In the genomic region with DNA sequence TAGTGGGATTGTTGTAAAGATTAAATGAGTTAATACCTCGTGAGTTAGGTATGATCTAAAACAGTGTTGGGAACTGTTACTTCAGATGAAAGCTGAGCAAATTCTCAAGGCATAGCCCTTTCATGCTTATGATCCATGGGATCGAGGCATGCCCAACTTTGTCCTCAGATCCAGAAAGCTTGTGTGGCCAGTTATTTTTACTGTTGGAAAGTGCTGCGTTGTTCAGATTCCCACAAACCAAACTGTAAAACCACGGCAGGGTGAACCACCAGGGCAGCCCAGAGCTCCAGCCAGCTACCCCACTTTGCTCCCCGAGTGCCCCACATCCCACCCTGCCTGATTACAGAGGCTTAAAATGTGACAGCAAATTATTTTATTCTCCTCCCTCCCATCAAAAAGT, we compare ENCODE assay signal across 34 cellular contexts.
"Had no signal": no experiment of that assay in that cellular context is flagged by ENCODE, and none has a peak within 500 bp of the region (broad histone marks: within the 10 kb centered on the region; RNA-seq: fewer than 3 reads in every experiment).

No MANE protein-coding gene starts in this region.

- H3K27ac ChIP-seq: KMS-11 had no signal

- H3K9me3 ChIP-seq: MG63 had no signal

- DNase-seq: Karpas-422, Kasumi-1, KBM-7, MG63, MM.1S, MV-4-11, NCI-H1048, NCI-H1092, NCI-H1092 treated with DMSO at 0.1 percent for 48 hours, NCI-H1105, NCI-H1105 treated with DMSO at 0.1 percent for 48 hours, NCI-H1417, NCI-H1417 treated with DMSO at 0.1 percent for 48 hours, NCI-H1436, NCI-H1436 treated with DMSO at 0.1 percent for 48 hours, NCI-H146, NCI-H1694, NCI-H1694 treated with DMSO at 0.1 percent for 48 hours, NCI-H187, NCI-H187 treated with DMSO at 0.1 percent for 48 hours, NCI-H1930, NCI-H2029, NCI-H2029 treated with DMSO at 0.1 percent for 48 hours, NCI-H2081, NCI-H2081 treated with DMSO at 0.1 percent for 48 hours, NCI-H2107, NCI-H2171, NCI-H2171 treated with DMSO at 0.1 percent for 48 hours, NCI-H2227 treated with DMSO at 0.1 percent for 48 hours, NCI-H226, NCI-H345, NCI-H446, NCI-H446 treated with DMSO at 0.1 percent for 48 hours had no signal

- H3K4me3 ChIP-seq: MG63 had no signal

- H3K9ac ChIP-seq: KMS-11 had no signal

- H3K36me3 ChIP-seq: MG63 had no signal

- H3K27me3 ChIP-seq: MG63 had no signal

- H3K4me2 ChIP-seq: KMS-11 had no signal
